In genomic region chr4:76733380-76733779, GRCh38 we compare ENCODE assay signal across 9 cellular contexts.
A peak's percentile ranks its signal among the peaks of the same experiment; 100 is the strongest.
DNase-seq lines count a peak whose midpoint lies in the region; ATAC-seq and TF ChIP-seq lines count a peak whose summit lies in the region.
"Had no signal": no experiment of that assay in that cellular context is flagged by ENCODE, and none has a peak within 500 bp of the region (broad histone marks: within the 10 kb centered on the region; RNA-seq: fewer than 3 reads in every experiment).

No MANE protein-coding gene starts in this region.

- no peaks in the 10 kb centered on the region for H3K9me3 Mint-ChIP-seq in nephron progenitor cell

- peaks cover 87% of the 10 kb centered on the region for H3K36me3 Mint-ChIP-seq in nephron progenitor cell (ENCODE audit: low read depth)

- in situ Hi-C loops in GM13977 (cut with MboI; ENCODE audit: low pct_unique_long_range_greater_than_20kb, low sequenced_read_pairs, unreplicated experiment), result no loop called here
- in situ Hi-C loops in astrocyte of the cerebellum (cut with HindIII; ENCODE audit: low sequenced_read_pairs), result no loop called here

- H3K4me3 ChIP-seq in astrocyte of the cerebellum (ENCODE audit: low read depth, low read length), result no peak overlapping the region
- H3K4me3 ChIP-seq: MG63 had no signal

- TF ChIP-seq CTCF in GM13977 (IDR thresholded peaks at IDR 0.05; ENCODE audit: extremely low read depth, insufficient read depth, missing control alignments), result peak; percentile 39
- TF ChIP-seq CTCF in astrocyte of the cerebellum (IDR thresholded peaks at IDR 0.05; ENCODE audit: low read depth, low read length, missing control alignments), result peak; percentile 12
- no peak for TF ChIP-seq CTCF in nephron progenitor cell (IDR thresholded peaks at IDR 0.05)

- H3K27me3 Mint-ChIP-seq in nephron progenitor cell (ENCODE audit: low read depth, poor library complexity), result no peaks in the 10 kb centered on the region

- peaks cover 46% of the 10 kb centered on the region for H3K4me1 Mint-ChIP-seq in nephron progenitor cell

- DNase-seq in GM13977 (ENCODE audit: low spot score) (no peak), NCI-H146 (lab: John Stamatoyannopoulos, UW) (peak; percentile 99), astrocyte of the cerebellum (ENCODE audit: low read depth) (no peak), nephron progenitor cell (no peak), dermis blood vessel endothelial cell (no peak), NCI-H82 treated with DMSO at 0.1 percent for 48 hours (lab: John Stamatoyannopoulos, UW; ENCODE audit: unreplicated experiment) (no peak)
- DNase-seq in activated CD8-positive, alpha-beta memory T cell treated with anti-CD3 and anti-CD28 coated beads, Interleukin-2, amount 50 U/mL, for 4 hours, result no peak
- DNase-seq: MG63 had no signal

- peak overlapping the region; percentile 18 for H3K27ac Mint-ChIP-seq in nephron progenitor cell

- ATAC-seq in HG02588 (IDR thresholded peaks at IDR 0.05; ENCODE audit: unreplicated experiment), result no peak

- no peak overlapping the region for H3K4me3 Mint-ChIP-seq in nephron progenitor cell
